ENCODE assay signal across 8 cellular contexts in the genomic region with DNA sequence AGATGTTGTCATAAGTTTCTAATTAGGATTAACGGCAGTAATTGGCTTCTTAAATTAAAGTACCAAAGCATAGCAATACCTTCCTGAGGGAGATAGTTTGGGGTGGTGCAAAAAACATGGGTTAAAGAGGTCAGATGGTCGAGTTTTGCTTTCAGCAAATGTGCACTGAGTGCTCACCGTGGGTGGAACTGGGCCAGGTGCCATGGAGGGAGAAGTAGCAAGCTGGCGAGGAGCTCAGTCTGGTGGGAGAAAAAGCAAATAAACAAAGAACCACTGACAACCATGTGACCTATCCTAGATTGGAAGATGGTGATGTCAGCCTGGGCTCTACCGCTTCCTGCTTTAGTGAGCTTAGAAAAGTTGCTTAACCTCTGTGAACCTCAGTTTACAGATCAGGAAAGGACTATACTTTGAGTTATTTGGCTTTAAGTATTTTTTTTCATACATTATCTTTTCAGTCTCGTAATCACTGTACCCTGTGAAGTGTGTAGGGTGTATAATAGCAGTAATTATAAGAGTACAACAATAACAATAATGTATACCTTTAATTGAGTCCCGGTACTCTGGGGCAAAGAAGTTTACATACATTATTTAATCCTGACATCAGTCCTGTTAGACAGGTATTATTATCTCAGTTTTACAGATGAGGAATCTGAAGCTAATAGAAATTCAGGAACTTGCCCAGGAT.
DNase-seq lines count a peak whose midpoint lies in the region; ATAC-seq, FAIRE-seq and TF ChIP-seq lines count a peak whose summit lies in the region.

No MANE protein-coding gene starts in this region.

- H3K4me2 ChIP-seq in osteoblast (ENCODE audit: insufficient read depth, low read length) = peak overlapping the region; percentile 84

- FAIRE-seq in GM18507 (lab: Jason Lieb, UNC) = peak; percentile 91

- H3K9me3 ChIP-seq in osteoblast (ENCODE audit: low read depth, low read length) = no peaks in the 10 kb centered on the region

- H3K4me1 ChIP-seq in osteoblast (ENCODE audit: insufficient read depth, low read length) = peaks cover 24% of the 10 kb centered on the region

- no peaks in the 10 kb centered on the region for H3K79me2 ChIP-seq in osteoblast (ENCODE audit: insufficient read depth, low read length)

- H3K36me3 ChIP-seq in osteoblast (ENCODE audit: insufficient read depth, low read length) = no peaks in the 10 kb centered on the region

- peak overlapping the region; percentile 51 for H3K27ac ChIP-seq in osteoblast (ENCODE audit: low read depth, low read length)

- ATAC-seq in HG03025 (IDR thresholded peaks at IDR 0.05; ENCODE audit: low FRiP score, unreplicated experiment) = peak; percentile 51
- no peak for ATAC-seq in HG03097 (IDR thresholded peaks at IDR 0.05; ENCODE audit: low FRiP score, unreplicated experiment)

- H3K4me3 ChIP-seq in osteoblast (ENCODE audit: insufficient read depth, low read length) = peak overlapping the region; percentile 52

- peaks cover 19% of the 10 kb centered on the region for H3K27me3 ChIP-seq in osteoblast (ENCODE audit: insufficient read depth, low read length)

- no peaks in the 10 kb centered on the region for H4K20me1 ChIP-seq in osteoblast (ENCODE audit: insufficient read depth, low read length)

- no peak for TF ChIP-seq CTCF in osteoblast (IDR thresholded peaks at IDR 0.05; ENCODE audit: extremely low read depth, low read depth, low read length)

- H2AFZ ChIP-seq in osteoblast (ENCODE audit: low read length) = peak overlapping the region; percentile 64

- DNase-seq in AG08396 (ENCODE audit: low spot score) (peak; percentile 71), GM18507 (ENCODE audit: extremely low spot score, insufficient read length, low read depth) (peak; percentile 30), NCI-H2171 (lab: John Stamatoyannopoulos, UW) (peak; percentile 71), fibroblast of peridontal ligament (ENCODE audit: extremely low read depth) (peak; percentile 93), osteoblast (ENCODE audit: insufficient read length, low spot score, missing footprints) (no peak)
- DNase-seq in activated T-cell treated with anti-CD3 and anti-CD28 coated beads, Interleukin-2, amount 50 U/mL, for 1 hour = peak; percentile 36
